32 cellular contexts compared by ENCODE assay signal in genomic region chr6:14501914-14502313, GRCh38.
DNase-seq lines count a peak whose midpoint lies in the region; ATAC-seq, FAIRE-seq and TF ChIP-seq lines count a peak whose summit lies in the region.
"Had no signal": no experiment of that assay in that cellular context is flagged by ENCODE, and none has a peak within 500 bp of the region (broad histone marks: within the 10 kb centered on the region; RNA-seq: fewer than 3 reads in every experiment).

No MANE protein-coding gene starts in this region.

- intact Hi-C loops in left colon (cut with DNase I, micrococcal nuclease) = no loop called here

- H3K4me3 ChIP-seq in Loucy (ENCODE audit: low read length, poor library complexity, severe bottlenecking) (no peak overlapping the region), bronchial epithelial cell (ENCODE audit: low read depth, low read length) (no peak overlapping the region), neural cell (ENCODE audit: low read length) (peak overlapping the region; percentile 43), smooth muscle cell (no peak overlapping the region)
- H3K4me3 ChIP-seq: esophagus squamous epithelium, heart left ventricle, lower lobe of right lung, ovary, SJSA1, skin epidermis, upper lobe of right lung had no signal

- peaks cover 8% of the 10 kb centered on the region for H3K4me1 ChIP-seq in Loucy (ENCODE audit: insufficient read depth, low read length, poor library complexity, severe bottlenecking)
- H3K4me1 ChIP-seq in smooth muscle cell (ENCODE audit: low read depth) = peaks cover 29% of the 10 kb centered on the region
- H3K4me1 ChIP-seq: lower lobe of right lung, upper lobe of right lung had no signal

- H3K9me2 ChIP-seq in Loucy (replicated peaks; ENCODE audit: low read depth, low read length) (no peaks in the 10 kb centered on the region), neural cell (ENCODE audit: insufficient read depth, low read length) (no peaks in the 10 kb centered on the region)

- TF ChIP-seq EP300 in neural cell (conservative IDR thresholded peaks at IDR 0.05; ENCODE audit: poor library complexity, severe bottlenecking) = no peak

- H4K20me1 ChIP-seq in Loucy (ENCODE audit: insufficient read depth, low read length, poor library complexity, severe bottlenecking) (no peaks in the 10 kb centered on the region), neural cell (ENCODE audit: insufficient read depth) (no peaks in the 10 kb centered on the region), smooth muscle cell (ENCODE audit: low read depth) (no peaks in the 10 kb centered on the region)

- H3K36me3 ChIP-seq in Loucy (ENCODE audit: insufficient read depth, low read length) = no peaks in the 10 kb centered on the region
- H3K36me3 ChIP-seq in bronchial epithelial cell (ENCODE audit: control insufficient read depth, insufficient read depth, low read length) = no peaks in the 10 kb centered on the region
- H3K36me3 ChIP-seq in neural cell (ENCODE audit: insufficient read depth, low read length) = no peaks in the 10 kb centered on the region
- no peaks in the 10 kb centered on the region for H3K36me3 ChIP-seq in smooth muscle cell (ENCODE audit: low read depth)
- H3K36me3 ChIP-seq: esophagus squamous epithelium, heart left ventricle, lower lobe of right lung, ovary, SJSA1, upper lobe of right lung, WERI-Rb-1 had no signal

- H3K9me3 ChIP-seq in Loucy (ENCODE audit: insufficient read depth, low read depth, low read length) (no peaks in the 10 kb centered on the region), neural cell (ENCODE audit: low read length) (no peaks in the 10 kb centered on the region), smooth muscle cell (replicated peaks; ENCODE audit: low read depth) (no peaks in the 10 kb centered on the region)
- H3K9me3 ChIP-seq: esophagus squamous epithelium, heart left ventricle, lower lobe of right lung, ovary, SJSA1, upper lobe of right lung had no signal

- H3K27me3 ChIP-seq in Loucy (ENCODE audit: insufficient read depth, low read length, poor library complexity, severe bottlenecking) (no peaks in the 10 kb centered on the region), bronchial epithelial cell (ENCODE audit: control insufficient read depth, insufficient read depth, low read length) (no peaks in the 10 kb centered on the region), neural cell (ENCODE audit: insufficient read depth, low read depth, low read length) (no peaks in the 10 kb centered on the region), smooth muscle cell (ENCODE audit: low read depth) (no peaks in the 10 kb centered on the region)
- H3K27me3 ChIP-seq: esophagus squamous epithelium, foreskin keratinocyte, heart left ventricle, ovary, SJSA1, upper lobe of right lung had no signal

- no peaks in the 10 kb centered on the region for H3K79me2 ChIP-seq in Loucy (ENCODE audit: insufficient read depth, low read length)
- no peaks in the 10 kb centered on the region for H3K79me2 ChIP-seq in neural cell (replicated peaks; ENCODE audit: insufficient read depth, low read length)
- no peaks in the 10 kb centered on the region for H3K79me2 ChIP-seq in smooth muscle cell (ENCODE audit: low read depth)

- ATAC-seq in GM18517 (IDR thresholded peaks at IDR 0.05; ENCODE audit: unreplicated experiment) = no peak
- ATAC-seq in left colon = no peak
- ATAC-seq: foreskin keratinocyte, heart left ventricle, lower lobe of right lung, upper lobe of right lung had no signal

- DNase-seq in ELR (ENCODE audit: low read depth) = peak; percentile 18
- DNase-seq in bronchial epithelial cell (ENCODE audit: low read depth) = peak; percentile 37
- DNase-seq in smooth muscle cell (lab: John Stamatoyannopoulos, UW; ENCODE audit: unreplicated experiment) = no peak
- no peak for DNase-seq in left colon
- DNase-seq in NCI-H1694 treated with DMSO at 0.1 percent for 48 hours (lab: John Stamatoyannopoulos, UW) = no peak
- DNase-seq: activated gamma-delta T cell; activated T-cell treated with anti-CD3 and anti-CD28 coated beads, Interleukin-2, amount 50 U/mL, for 1 hour; AML-193; CD4-positive, CD25-positive, alpha-beta regulatory T cell; dermis blood vessel endothelial cell; DMS79; esophagus squamous epithelium; GDM1; heart left ventricle; kidney glomerular epithelial cell; lower lobe of right lung; NCI-H446 treated with DMSO at 0.1 percent for 48 hours; ovary; stimulated activated naive CD4-positive, alpha-beta T cell; T1000; upper lobe of right lung had no signal

- FAIRE-seq in bronchial epithelial cell (lab: Jason Lieb, UNC) = no peak
- FAIRE-seq: A204.1, endometrium, H1 had no signal

- H3F3A ChIP-seq in Loucy (ENCODE audit: low read depth) (no peaks in the 10 kb centered on the region), neural cell (ENCODE audit: insufficient read depth, low read length, poor library complexity, severe bottlenecking) (peaks cover 11% of the 10 kb centered on the region), smooth muscle cell (ENCODE audit: low read depth) (no peaks in the 10 kb centered on the region)

- 88% methylated on average over 5 of the region's 5 CpGs for WGBS in smooth muscle cell (ENCODE audit: low lambda C conversion rate)

- no peak for TF ChIP-seq CTCF in Loucy (conservative IDR thresholded peaks at IDR 0.05; ENCODE audit: low read length)
- no peak for TF ChIP-seq CTCF in bronchial epithelial cell (IDR thresholded peaks at IDR 0.05; ENCODE audit: insufficient read depth, low read length, severe bottlenecking)
- no peak for TF ChIP-seq CTCF in neural cell (IDR thresholded peaks at IDR 0.05; ENCODE audit: poor library complexity, severe bottlenecking)
- TF ChIP-seq CTCF in smooth muscle cell (IDR thresholded peaks at IDR 0.05; ENCODE audit: borderline replicate concordance, insufficient read depth, poor library complexity, severe bottlenecking) = no peak

- no peak overlapping the region for H3K4me2 ChIP-seq in Loucy (ENCODE audit: low read depth, low read length, poor library complexity, severe bottlenecking)
- peak overlapping the region; percentile 22 for H3K4me2 ChIP-seq in neural cell (ENCODE audit: low read length)
- no peak overlapping the region for H3K4me2 ChIP-seq in smooth muscle cell

- H3K9ac ChIP-seq in Loucy (ENCODE audit: low read depth, low read length, poor library complexity, severe bottlenecking) (no peak overlapping the region), neural cell (ENCODE audit: low read length) (no peak overlapping the region), smooth muscle cell (ENCODE audit: low read depth) (no peak overlapping the region)

- H2AFZ ChIP-seq in Loucy (ENCODE audit: low read length) (peak overlapping the region; percentile 21; the same call in 1 of the 2 replicates), neural cell (ENCODE audit: low read depth, low read length) (no peak overlapping the region), smooth muscle cell (ENCODE audit: low read depth) (no peak overlapping the region)

- H3K27ac ChIP-seq in neural cell (ENCODE audit: low read length) (peak overlapping the region; percentile 68), smooth muscle cell (ENCODE audit: low read depth) (no peak overlapping the region)
- H3K27ac ChIP-seq: foreskin keratinocyte, heart left ventricle, lower lobe of right lung, ovary, RWPE1, SJSA1, skin epidermis, upper lobe of right lung, WERI-Rb-1 had no signal

- no peak for TF ChIP-seq RAD21 in neural cell (conservative IDR thresholded peaks at IDR 0.05)

TF ChIP-seq in neural cell, 6 proteins besides CTCF, POLR2A, EP300 and RAD21:
- no peak for TF ChIP-seq SMC3 (conservative IDR thresholded peaks at IDR 0.05; ENCODE audit: poor library complexity)
- no peak for TF ChIP-seq REST (IDR thresholded peaks at IDR 0.05; ENCODE audit: borderline replicate concordance)
- no peak for TF ChIP-seq MXI1 (conservative IDR thresholded peaks at IDR 0.05; ENCODE audit: poor library complexity, severe bottlenecking)
- TF ChIP-seq POLR2AphosphoS5 (IDR thresholded peaks at IDR 0.05) = no peak
- no peak for TF ChIP-seq EZH2 (IDR thresholded peaks at IDR 0.05; ENCODE audit: borderline replicate concordance, insufficient read depth, low read length, poor library complexity, severe bottlenecking)

Comparison
In these comparisons a context has a peak if more than half of its experiments do, and no peak if none do; other contexts are left out.
1. DNase-seq: peak in ELR (single experiment) and bronchial epithelial cell (single experiment); none in smooth muscle cell (single experiment), left colon (0 of 2) and NCI-H1694 treated with DMSO at 0.1 percent for 48 hours (single experiment).